8 cellular contexts compared by ENCODE assay signal in genomic region chr19:19032420-19033175, GRCh38. TPM values are rescaled to one million over a fixed set of nuclear protein-coding genes. Genes with fewer than 3 reads are reported as not detected.
DNase-seq lines count a peak whose midpoint lies in the region; ATAC-seq, FAIRE-seq and TF ChIP-seq lines count a peak whose summit lies in the region.

No MANE protein-coding gene starts in this region.

- POLR2A ChIA-PET in activated naive CD8-positive, alpha-beta T cell treated with anti-CD3 and anti-CD28 coated beads, Interleukin-2, amount 10 ng/mL, durations not matched to agents 7 days and 5 days (lab: Charles Lee) = interaction anchor here (0.5 to 1.0 kb wide), 4 partner anchors 9 to 114 kb away, joined by 3 to 6 read pairs (median 3); no protein-coding TSS in a partner anchor

- H3K36me3 Mint-ChIP-seq in activated naive CD8-positive, alpha-beta T cell treated with anti-CD3 and anti-CD28 coated beads, Interleukin-2, amount 10 ng/mL, durations not matched to agents 7 days and 5 days = peaks cover 21% of the 10 kb centered on the region

- H3K9me3 ChIP-seq in cardiac muscle cell (ENCODE audit: low read depth) (no peaks in the 10 kb centered on the region), pancreas (no peaks in the 10 kb centered on the region), thyroid gland (no peaks in the 10 kb centered on the region)

- peaks cover 29% of the 10 kb centered on the region for H3K4me1 Mint-ChIP-seq in activated naive CD8-positive, alpha-beta T cell treated with anti-CD3 and anti-CD28 coated beads, Interleukin-2, amount 10 ng/mL, durations not matched to agents 7 days and 5 days

- WGBS in pancreas, 2 donors = 12 to 13% methylated on average over 31 of the region's 31 CpGs
- WGBS in thyroid gland, 2 donors = 2 to 5% methylated on average over 27 to 31 of the region's 31 CpGs

- H3K4me3 ChIP-seq in cardiac muscle cell (peak overlapping the region; percentile 69), pancreas (peak overlapping the region; percentile 64 to 94 (median 80)), thyroid gland (replicated peaks in 1 of 3) (peak overlapping the region; percentile 57 to 98 (median 75))

- H3K4me1 ChIP-seq in cardiac muscle cell (ENCODE audit: low read depth) = peaks cover 3% of the 10 kb centered on the region
- H3K4me1 ChIP-seq in pancreas = peaks cover 0 to 6% (median 6%) of the 10 kb centered on the region in 3 donors
- peaks cover 16 to 35% of the 10 kb centered on the region in 2 donors for H3K4me1 ChIP-seq in thyroid gland

- peaks cover 18% of the 10 kb centered on the region for H3K36me3 ChIP-seq in cardiac muscle cell
- peaks cover 0 to 2% (median 0%) of the 10 kb centered on the region in 3 donors for H3K36me3 ChIP-seq in pancreas
- peaks cover 5 to 10% of the 10 kb centered on the region in 2 donors for H3K36me3 ChIP-seq in thyroid gland

- H3K4me3 Mint-ChIP-seq in activated naive CD8-positive, alpha-beta T cell treated with anti-CD3 and anti-CD28 coated beads, Interleukin-2, amount 10 ng/mL, durations not matched to agents 7 days and 5 days = peak overlapping the region; percentile 97

- TF ChIP-seq POLR2A in thyroid gland (IDR thresholded peaks at IDR 0.05) = peak in 1 of 2 donors; percentile 39

- ATAC-seq in GM21786 (IDR thresholded peaks at IDR 0.05; ENCODE audit: unreplicated experiment) = peak; percentile 13
- peak; percentile 63 for ATAC-seq in activated naive CD8-positive, alpha-beta T cell treated with anti-CD3 and anti-CD28 coated beads, Interleukin-2, amount 10 ng/mL, durations not matched to agents 7 days and 5 days (ENCODE audit: low read depth)
- peak in 2 of 4 donors; percentile 31 to 48 for ATAC-seq in pancreas

- no peak for TF ChIP-seq CTCF in cardiac muscle cell (IDR thresholded peaks at IDR 0.05; ENCODE audit: low read depth, low read length)
- TF ChIP-seq CTCF in pancreas (IDR thresholded peaks at IDR 0.05) = no peak
- TF ChIP-seq CTCF in thyroid gland (IDR thresholded peaks at IDR 0.05) = no peak

- no peaks in the 10 kb centered on the region for H3K9me3 Mint-ChIP-seq in activated naive CD8-positive, alpha-beta T cell treated with anti-CD3 and anti-CD28 coated beads, Interleukin-2, amount 10 ng/mL, durations not matched to agents 7 days and 5 days

- H3K27me3 Mint-ChIP-seq in activated naive CD8-positive, alpha-beta T cell treated with anti-CD3 and anti-CD28 coated beads, Interleukin-2, amount 10 ng/mL, durations not matched to agents 7 days and 5 days = no peaks in the 10 kb centered on the region

- intact Hi-C loops in pancreas (cut with DNase I) (no loop called here), thyroid gland (cut with DNase I) (no loop called here)

- no peak for FAIRE-seq in pancreas (lab: Jason Lieb, UNC)

- H3K27ac Mint-ChIP-seq in activated naive CD8-positive, alpha-beta T cell treated with anti-CD3 and anti-CD28 coated beads, Interleukin-2, amount 10 ng/mL, durations not matched to agents 7 days and 5 days = peak overlapping the region; percentile 98

- H3K27me3 ChIP-seq in cardiac muscle cell (no peaks in the 10 kb centered on the region), pancreas (no peaks in the 10 kb centered on the region), thyroid gland (no peaks in the 10 kb centered on the region)

- DNase-seq in D341Med (ENCODE audit: low spot score) = peak; percentile 90
- DNase-seq in M059J (ENCODE audit: low read depth) = peak; percentile 46
- DNase-seq in SK-N-DZ (ENCODE audit: low spot score) = peak; percentile 95
- peak; percentile 73 for DNase-seq in activated naive CD8-positive, alpha-beta T cell treated with anti-CD3 and anti-CD28 coated beads, Interleukin-2, amount 10 ng/mL, durations not matched to agents 7 days and 5 days
- DNase-seq in cardiac muscle cell (ENCODE audit: low read depth in 1 of 2, low spot score in 1 of 2) = peak; percentile 95 to 96
- peak in 4 of 6 donors; percentile 37 to 70 (median 54) for DNase-seq in pancreas
- peak; percentile 95 to 96 for DNase-seq in thyroid gland

- H3K27ac ChIP-seq in cardiac muscle cell = peak overlapping the region; percentile 96
- H3K27ac ChIP-seq in pancreas = peak overlapping the region in 2 of 4 donors; percentile 93 to 96
- peak overlapping the region in 2 of 3 donors; percentile 76 to 97 for H3K27ac ChIP-seq in thyroid gland

RNA-seq across cellular contexts. Expression of gene SUGP2, which starts 0.7 kb away (rescaled TPM):
- 31.8 and 49.0 TPM in 2 replicates for total RNA-seq in M059J (2014; rRNA removed; shearing (Covaris generic))
- 68.3 and 76.8 TPM in 2 replicates for polyA plus RNA-seq in SK-N-DZ (2014; cell fraction: cytosol; rRNA removed)
- polyA plus RNA-seq in SK-N-DZ (2014; cell fraction: nucleus; rRNA removed) = 121 and 167 TPM in 2 replicates
- total RNA-seq in activated naive CD8-positive, alpha-beta T cell treated with anti-CD3 and anti-CD28 coated beads, Interleukin-2, amount 10 ng/mL, durations not matched to agents 7 days and 5 days = 100 to 1,000 TPM; 150 to 155 TPM
- 90.1 and 126 TPM in 2 replicates for total RNA-seq in cardiac muscle cell
- 120 and 145 TPM in 2 replicates for polyA plus RNA-seq in cardiac muscle cell
- total RNA-seq in pancreas = 10 to 100 TPM; 15.4 to 38.3 (median 23.9) TPM
- 10 to 100 TPM; 60.4 to 60.6 TPM for polyA plus RNA-seq in pancreas
- total RNA-seq in thyroid gland = 10 to 100 TPM; 70.3 to 93.5 (median 82.2) TPM

RNA-seq across cellular contexts. Expression of gene ARMC6, which starts 0.8 kb away (rescaled TPM):
- 38.2 and 40.3 TPM in 2 replicates for total RNA-seq in M059J (2014; rRNA removed; shearing (Covaris generic))
- polyA plus RNA-seq in SK-N-DZ (2014; cell fraction: cytosol; rRNA removed) = 103 and 108 TPM in 2 replicates
- 67.7 and 80.2 TPM in 2 replicates for polyA plus RNA-seq in SK-N-DZ (2014; cell fraction: nucleus; rRNA removed)
- total RNA-seq in activated naive CD8-positive, alpha-beta T cell treated with anti-CD3 and anti-CD28 coated beads, Interleukin-2, amount 10 ng/mL, durations not matched to agents 7 days and 5 days = 10 to 100 TPM; 23.3 to 26.2 TPM
- 34.6 and 42.2 TPM in 2 replicates for total RNA-seq in cardiac muscle cell
- polyA plus RNA-seq in cardiac muscle cell = 22.7 and 31.0 TPM in 2 replicates
- 1 to 10 TPM; 3.1 to 8.8 (median 7.0) TPM for total RNA-seq in pancreas
- polyA plus RNA-seq in pancreas = 10 to 100 TPM; 16.6 to 18.3 TPM
- total RNA-seq in thyroid gland = 10 to 100 TPM; 33.1 to 60.0 (median 46.1) TPM

RNA-seq across cellular contexts. Expression of gene SLC25A42, which starts 31.2 kb away (rescaled TPM):
- total RNA-seq in M059J (2014; rRNA removed; shearing (Covaris generic)) = 8.4 and 10.3 TPM in 2 replicates
- 7.0 and 10.3 TPM in 2 replicates for polyA plus RNA-seq in SK-N-DZ (2014; cell fraction: cytosol; rRNA removed)
- polyA plus RNA-seq in SK-N-DZ (2014; cell fraction: nucleus; rRNA removed) = 10.6 and 17.8 TPM in 2 replicates
- total RNA-seq in activated naive CD8-positive, alpha-beta T cell treated with anti-CD3 and anti-CD28 coated beads, Interleukin-2, amount 10 ng/mL, durations not matched to agents 7 days and 5 days = 10 to 100 TPM; 20.4 to 22.0 TPM
- total RNA-seq in cardiac muscle cell = 22.4 and 30.4 TPM in 2 replicates
- polyA plus RNA-seq in cardiac muscle cell = 28.7 and 31.3 TPM in 2 replicates
- total RNA-seq in pancreas = 1 to 10 TPM; 3.9 to 8.6 (median 5.7) TPM
- polyA plus RNA-seq in pancreas = 1 to 10 TPM; 7.4 to 8.7 TPM
- 10 to 100 TPM; 28.0 to 43.9 (median 33.9) TPM for total RNA-seq in thyroid gland
